15 cellular contexts compared by ENCODE assay signal in the genomic region with DNA sequence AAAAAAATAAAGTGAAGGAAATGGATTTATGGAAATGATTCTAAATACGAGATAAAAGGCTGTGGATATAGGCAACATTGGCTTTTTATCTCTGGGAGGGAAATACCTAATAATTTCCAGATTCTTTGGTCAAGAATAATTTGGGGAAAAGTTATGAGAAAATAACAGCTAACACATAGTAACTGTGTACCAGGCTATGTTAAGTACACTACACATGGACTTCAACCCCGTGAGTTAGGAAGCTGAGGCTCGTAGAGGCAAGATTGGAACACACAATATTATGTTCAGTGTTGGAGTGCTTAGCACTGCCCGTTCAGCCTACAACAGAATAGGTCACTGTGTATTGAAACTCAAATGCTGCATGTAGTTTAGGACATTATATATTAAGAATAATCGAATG. TPM values are rescaled to one million over a fixed set of nuclear protein-coding genes. Genes with fewer than 3 reads are reported as not detected.
A peak's percentile ranks its signal among the peaks of the same experiment; 100 is the strongest.
DNase-seq lines count a peak whose midpoint lies in the region; ATAC-seq, FAIRE-seq and TF ChIP-seq lines count a peak whose summit lies in the region.
"Had no signal": no experiment of that assay in that cellular context is flagged by ENCODE, and none has a peak within 500 bp of the region (broad histone marks: within the 10 kb centered on the region; RNA-seq: fewer than 3 reads in every experiment).

No MANE protein-coding gene starts in this region.

- peaks cover 5% of the 10 kb centered on the region in 2 donors for H3K36me3 Mint-ChIP-seq in activated naive CD4-positive, alpha-beta T cell treated with anti-CD3 and anti-CD28 coated beads, Interleukin-2, amount 50 U/mL, for 72 hours
- H3K36me3 Mint-ChIP-seq: activated naive CD8-positive, alpha-beta T cell; immature natural killer cell had no signal

- CTCF ChIA-PET in PC-9 (lab: Charles Lee): no interaction called here

- WGBS in hepatocyte (ENCODE audit: low lambda C conversion rate, missing lambda C conversion rate): 56% methylated on average over 5 of the region's 5 CpGs
- WGBS in prostate gland: 87% methylated on average over 5 of the region's 5 CpGs

- no peak for FAIRE-seq in urothelium cell line (lab: Jason Lieb, UNC)
- FAIRE-seq: bronchial epithelial cell had no signal

- H3K79me2 ChIP-seq in PC-9 (ENCODE audit: low read depth): no peaks in the 10 kb centered on the region
- H3K79me2 ChIP-seq in hepatocyte: no peaks in the 10 kb centered on the region

- H4K20me1 ChIP-seq in PC-9 (ENCODE audit: insufficient read depth) (no peaks in the 10 kb centered on the region), hepatocyte (ENCODE audit: insufficient read depth, poor library complexity, severe bottlenecking) (no peaks in the 10 kb centered on the region)

- H3K9me3 ChIP-seq in HAP-1 (no peaks in the 10 kb centered on the region), PC-9 (ENCODE audit: insufficient read depth, low read depth) (no peaks in the 10 kb centered on the region), hepatocyte (ENCODE audit: low read depth) (no peaks in the 10 kb centered on the region), prostate gland (no peaks in the 10 kb centered on the region)
- H3K9me3 ChIP-seq: thoracic aorta had no signal

- no peak for ATAC-seq in activated naive CD4-positive, alpha-beta T cell treated with anti-CD3 and anti-CD28 coated beads, Interleukin-2, amount 50 U/mL, for 72 hours

- peak overlapping the region in 1 of 2 donors; percentile 99 for H3K27ac Mint-ChIP-seq in activated naive CD4-positive, alpha-beta T cell treated with anti-CD3 and anti-CD28 coated beads, Interleukin-2, amount 50 U/mL, for 72 hours
- H3K27ac Mint-ChIP-seq: activated naive CD8-positive, alpha-beta T cell had no signal

- peaks cover 0 to 4% of the 10 kb centered on the region in 2 donors for H3K9me3 Mint-ChIP-seq in activated naive CD4-positive, alpha-beta T cell treated with anti-CD3 and anti-CD28 coated beads, Interleukin-2, amount 50 U/mL, for 72 hours
- H3K9me3 Mint-ChIP-seq: immature natural killer cell had no signal

- BruUV-seq in PC-9 (replicated peaks; lab: Mats Ljungman, UMichigan): no TSS peak

- H3K4me2 ChIP-seq in PC-9 (peak overlapping the region; percentile 74; the same call in 1 of the 2 replicates), hepatocyte (peak overlapping the region; percentile 70)

- no peaks in the 10 kb centered on the region for H3K27me3 ChIP-seq in HAP-1 (ENCODE audit: low read depth)
- H3K27me3 ChIP-seq in PC-9 (ENCODE audit: insufficient read depth, low read depth): no peaks in the 10 kb centered on the region
- no peaks in the 10 kb centered on the region for H3K27me3 ChIP-seq in hepatocyte
- H3K27me3 ChIP-seq in prostate gland (replicated peaks; ENCODE audit: insufficient read depth): no peaks in the 10 kb centered on the region

- H3K27ac ChIP-seq in PC-9 (no peak overlapping the region), hepatocyte (peak overlapping the region; percentile 21), prostate gland (no peak overlapping the region)

- H2AFZ ChIP-seq in PC-9: no peak overlapping the region
- peak overlapping the region; percentile 39 for H2AFZ ChIP-seq in hepatocyte

- intact Hi-C loops in PC-9 (cut with micrococcal nuclease; ENCODE audit: unreplicated experiment): loop anchor here (1.0 to 2.0 kb wide), 2 partner anchors 34 to 187 kb away; a partner anchor contains a TSS
- intact Hi-C loops in prostate gland (cut with DNase I): loop anchor here (2.0 kb wide), 2 partner anchors 35 to 59 kb away; a partner anchor contains a TSS

- H3K4me1 ChIP-seq in HAP-1 (peaks cover 5% of the 10 kb centered on the region), PC-9 (replicated peaks; ENCODE audit: insufficient read depth) (peaks cover 26% of the 10 kb centered on the region), hepatocyte (ENCODE audit: insufficient read depth) (peaks cover 9% of the 10 kb centered on the region), prostate gland (replicated peaks) (no peaks in the 10 kb centered on the region)

- in situ Hi-C loops in HAP-1 (cut with MboI; ENCODE audit: low sequenced_read_pairs): no loop called here

- no peak for TF ChIP-seq POLR2A in prostate gland (IDR thresholded peaks at IDR 0.05)

- peaks cover 38% of the 10 kb centered on the region for H3F3A ChIP-seq in PC-9 (ENCODE audit: insufficient read depth, low read depth)

- TF ChIP-seq CTCF in PC-9 (conservative IDR thresholded peaks at IDR 0.05) (no peak), hepatocyte (IDR thresholded peaks at IDR 0.05; ENCODE audit: poor library complexity) (no peak), prostate gland (IDR thresholded peaks at IDR 0.05) (no peak)

- H3K36me3 ChIP-seq in HAP-1 (replicated peaks) (no peaks in the 10 kb centered on the region), PC-9 (ENCODE audit: low read depth) (no peaks in the 10 kb centered on the region), hepatocyte (replicated peaks; ENCODE audit: insufficient read depth, low read depth) (no peaks in the 10 kb centered on the region), prostate gland (no peaks in the 10 kb centered on the region)
- H3K36me3 ChIP-seq: thoracic aorta had no signal

- H3K9me2 ChIP-seq in PC-9 (ENCODE audit: insufficient read depth) (no peaks in the 10 kb centered on the region), hepatocyte (replicated peaks; ENCODE audit: insufficient read depth) (no peaks in the 10 kb centered on the region)

- POLR2A ChIA-PET in PC-9 (lab: Charles Lee; ENCODE audit: unreplicated experiment): interaction anchor here (0.7 kb wide), 1 partner anchor 33 kb away, joined by 4 read pairs; no protein-coding TSS in a partner anchor

- DNase-seq in HAP-1 (ENCODE audit: low spot score in 2 of 2) (no peak), PC-9 (no peak), hepatocyte (ENCODE audit: low spot score) (peak; percentile 30), urothelium cell line (ENCODE audit: low spot score) (peak; percentile 21), prostate gland (ENCODE audit: low spot score) (no peak)
- DNase-seq in activated naive CD4-positive, alpha-beta T cell treated with anti-CD3 and anti-CD28 coated beads, Interleukin-2, amount 50 U/mL, for 72 hours (ENCODE audit: low spot score in 2 of 2): no peak
- no peak for DNase-seq in stimulated activated CD4-positive, alpha-beta T cell treated with anti-CD3 and anti-CD28 coated beads, Interleukin-4, amount 100 ng/mL, for 24 hours
- DNase-seq: activated CD4-positive, alpha-beta T cell treated with anti-CD3 and anti-CD28 coated beads for 48 hours; immature natural killer cell; KBM-7; NCI-H146; T-helper 9 cell had no signal

- H3K4me3 ChIP-seq in HAP-1 (peak overlapping the region; percentile 44), PC-9 (peak overlapping the region; percentile 84; the same call in 1 of the 2 replicates), hepatocyte (no peak overlapping the region), prostate gland (no peak overlapping the region)

RNA-seq across cellular contexts. Expression of a gene that starts 34.3 kb away (rescaled TPM):
- total RNA-seq in PC-9 (2021): 47.1 and 67.8 TPM in 2 replicates
- 63.7 and 71.7 TPM in 2 replicates for total RNA-seq in hepatocyte
- 6.7 and 10.8 TPM in 2 replicates for polyA plus RNA-seq in hepatocyte
- 10 to 100 TPM; 21.9 to 28.0 TPM for total RNA-seq in activated naive CD4-positive, alpha-beta T cell treated with anti-CD3 and anti-CD28 coated beads, Interleukin-2, amount 50 U/mL, for 72 hours
- total RNA-seq in prostate gland: 10 to 100 TPM; 26.6 to 95.3 TPM

Comparison
In these comparisons a context has a peak if more than half of its experiments do, and no peak if none do; other contexts are left out.
1. DNase-seq: peak in hepatocyte (single experiment) and urothelium cell line (single experiment); none in HAP-1 (0 of 2), PC-9 (0 of 2), activated naive CD4-positive, alpha-beta T cell treated with anti-CD3 and anti-CD28 coated beads, Interleukin-2, amount 50 U/mL, for 72 hours (0 of 2), stimulated activated CD4-positive, alpha-beta T cell treated with anti-CD3 and anti-CD28 coated beads, Interleukin-4, amount 100 ng/mL, for 24 hours (single experiment) and prostate gland (single experiment).
2. H3K4me3 ChIP-seq: peak in HAP-1 (single experiment) and PC-9 (single experiment); none in hepatocyte (single experiment) and prostate gland (0 of 2).